Comparison of ENCODE assay signal across 2 cellular contexts in genomic region chr22:20192293-20192971, GRCh38.
A peak's percentile ranks its signal among the peaks of the same experiment; 100 is the strongest.
TF ChIP-seq lines count a peak whose summit lies in the region.

No MANE protein-coding gene starts in this region.

TF ChIP-seq in A549, 52 proteins besides CTCF, POLR2A, EP300 and RAD21:
- TF ChIP-seq RARB (CRISPR knock-in tag; IDR thresholded peaks at IDR 0.05) (no peak), FOXS1 (CRISPR knock-in tag; IDR thresholded peaks at IDR 0.05) (no peak), EHMT2 (IDR thresholded peaks at IDR 0.05; ENCODE audit: low read depth) (no peak), ZFP36 (IDR thresholded peaks at IDR 0.05; ENCODE audit: borderline replicate concordance, partially characterized antibody) (peak; percentile 61)

TF ChIP-seq in K562, 482 proteins besides CTCF, POLR2A, EP300 and RAD21:
- TF ChIP-seq MNT (conservative IDR thresholded peaks at IDR 0.05) (no peak), NR1H2 (CRISPR knock-in tag; IDR thresholded peaks at IDR 0.05) (peak; percentile 39; the same call in 1 of the 2 replicates), BCOR (IDR thresholded peaks at IDR 0.05) (0 out of 2 replicates have a peak, but pooled peaks have one; percentile 29), ARID3B (CRISPR knock-in tag; IDR thresholded peaks at IDR 0.05; ENCODE audit: borderline replicate concordance) (0 out of 2 replicates have a peak, but pooled peaks have one; percentile 9), ETV1 (tag; conservative IDR thresholded peaks at IDR 0.05; ENCODE audit: low read depth) (no peak), ZNF12 (CRISPR knock-in tag; IDR thresholded peaks at IDR 0.05) (peak; percentile 53; the same call in 1 of the 2 replicates), ZNF311 (CRISPR knock-in tag; IDR thresholded peaks at IDR 0.05) (no peak), PCBP2 (IDR thresholded peaks at IDR 0.05; ENCODE audit: low read depth, low read length, poor library complexity, severe bottlenecking) (no peak), GABPB1 (CRISPR knock-in tag; IDR thresholded peaks at IDR 0.05) (peak; percentile 28; the same call in 1 of the 2 replicates), RBM14 (IDR thresholded peaks at IDR 0.05; ENCODE audit: borderline replicate concordance, insufficient read depth, low read depth, low read length) (no peak), DNMT1 (IDR thresholded peaks at IDR 0.05) (no peak), ERF (CRISPR knock-in tag; IDR thresholded peaks at IDR 0.05) (no peak), MLX (CRISPR knock-in tag; conservative IDR thresholded peaks at IDR 0.05) (0 out of 4 replicates have a peak, but pooled peaks of 1 of the 2 experiments have one; percentile 78), KLF1 (tag; IDR thresholded peaks at IDR 0.05) (no peak), FOXM1 (IDR thresholded peaks at IDR 0.05; ENCODE audit: low read depth) (no peak), FOXM1 (CRISPR knock-in tag; IDR thresholded peaks at IDR 0.05; ENCODE audit: low read depth) (peak; percentile 94), PREB (CRISPR knock-in tag; IDR thresholded peaks at IDR 0.05) (no peak), ZNF436 (CRISPR knock-in tag; IDR thresholded peaks at IDR 0.05) (peak; percentile 76; the same call in 1 of the 2 replicates), ZFP36 (IDR thresholded peaks at IDR 0.05; ENCODE audit: low read depth, low read length, partially characterized antibody) (peak; percentile 99), CBFB (CRISPR knock-in tag; IDR thresholded peaks at IDR 0.05) (peak; percentile 65; the same call in 1 of the 2 replicates), STAT6 (CRISPR knock-in tag; IDR thresholded peaks at IDR 0.05) (peak; percentile 66; the same call in 1 of the 2 replicates), BRF2 (IDR thresholded peaks at IDR 0.05; ENCODE audit: borderline replicate concordance, insufficient read depth, insufficient read length) (no peak), MAX (CRISPR knock-in tag; IDR thresholded peaks at IDR 0.05) (no peak)
